9 cellular contexts compared by ENCODE assay signal in genomic region chr5:1112596-1113331, GRCh38. TPM values are rescaled to one million over a fixed set of nuclear protein-coding genes. Genes with fewer than 3 reads are reported as not detected.
DNase-seq lines count a peak whose midpoint lies in the region; ATAC-seq and TF ChIP-seq lines count a peak whose summit lies in the region.
"Had no signal": no experiment of that assay in that cellular context is flagged by ENCODE, and none has a peak within 500 bp of the region (broad histone marks: within the 10 kb centered on the region; RNA-seq: fewer than 3 reads in every experiment).

No MANE protein-coding gene starts in this region.

- H3K4me3 Mint-ChIP-seq in activated naive CD4-positive, alpha-beta T cell treated with anti-CD3 and anti-CD28 coated beads, Interleukin-2, amount 10 ng/mL, durations not matched to agents 7 days and 5 days: peak overlapping the region; percentile 68
- peak overlapping the region; percentile 77 to 81 for H3K4me3 Mint-ChIP-seq in stimulated activated naive B cell treated with anti-CD40 and anti-IgM and Interleukin-4, amounts not matched to agents 10 μg/mL and 1 μg/mL and 100 μg/mL, for 72 hours

- no peak overlapping the region for H3K27ac ChIP-seq in Peyer's patch
- no peak overlapping the region for H3K27ac ChIP-seq in spleen

- no peaks in the 10 kb centered on the region for H3K9me3 Mint-ChIP-seq in activated naive CD4-positive, alpha-beta T cell treated with anti-CD3 and anti-CD28 coated beads, Interleukin-2, amount 10 ng/mL, durations not matched to agents 7 days and 5 days
- H3K9me3 Mint-ChIP-seq in stimulated activated naive B cell treated with anti-CD40 and anti-IgM and Interleukin-4, amounts not matched to agents 10 μg/mL and 1 μg/mL and 100 μg/mL, for 72 hours: no peaks in the 10 kb centered on the region

- no peaks in the 10 kb centered on the region for H3K36me3 ChIP-seq in Peyer's patch
- no peaks in the 10 kb centered on the region for H3K36me3 ChIP-seq in spleen
- H3K36me3 ChIP-seq: left ventricle myocardium inferior had no signal

- 49 to 56% (median 55%) methylated on average over 10 to 13 of the region's 13 CpGs for WGBS in spleen, 5 donors

- peak overlapping the region; percentile 24 for H3K27ac Mint-ChIP-seq in activated naive CD4-positive, alpha-beta T cell treated with anti-CD3 and anti-CD28 coated beads, Interleukin-2, amount 10 ng/mL, durations not matched to agents 7 days and 5 days
- H3K27ac Mint-ChIP-seq in stimulated activated naive B cell treated with anti-CD40 and anti-IgM and Interleukin-4, amounts not matched to agents 10 μg/mL and 1 μg/mL and 100 μg/mL, for 72 hours: peak overlapping the region; percentile 90

- CTCF ChIA-PET in activated naive CD4-positive, alpha-beta T cell treated with anti-CD3 and anti-CD28 coated beads, Interleukin-2, amount 10 ng/mL, durations not matched to agents 7 days and 5 days (lab: Charles Lee): no interaction called here

- intact Hi-C loops in spleen (cut with DNase I; ENCODE audit: low total_unique reads): no loop called here

- TF ChIP-seq POLR2A in Peyer's patch (IDR thresholded peaks at IDR 0.05) (no peak), spleen (IDR thresholded peaks at IDR 0.05) (no peak)

- H3K36me3 Mint-ChIP-seq in activated naive CD4-positive, alpha-beta T cell treated with anti-CD3 and anti-CD28 coated beads, Interleukin-2, amount 10 ng/mL, durations not matched to agents 7 days and 5 days: peaks cover 9% of the 10 kb centered on the region
- peaks cover 0 to 2% of the 10 kb centered on the region in 2 donors for H3K36me3 Mint-ChIP-seq in stimulated activated naive B cell treated with anti-CD40 and anti-IgM and Interleukin-4, amounts not matched to agents 10 μg/mL and 1 μg/mL and 100 μg/mL, for 72 hours

- H3K4me3 ChIP-seq in Peyer's patch: no peak overlapping the region
- no peak overlapping the region for H3K4me3 ChIP-seq in spleen

- TF ChIP-seq CTCF in Peyer's patch (IDR thresholded peaks at IDR 0.05) (no peak), spleen (IDR thresholded peaks at IDR 0.05 in 8 of 11, conservative IDR thresholded peaks at IDR 0.05 in 3 of 11) (no peak)

- no peak for DNase-seq in activated naive CD4-positive, alpha-beta T cell treated with anti-CD3 and anti-CD28 coated beads, Interleukin-2, amount 10 ng/mL, durations not matched to agents 7 days and 5 days
- DNase-seq in activated naive CD4-positive, alpha-beta T cell treated with Interleukin-2 at 50 U/mL for 16 hours: no peak
- DNase-seq in NCI-H2196 treated with DMSO at 0.1 percent for 48 hours (lab: John Stamatoyannopoulos, UW; ENCODE audit: unreplicated experiment) (peak; percentile 67), dermis blood vessel endothelial cell (peak; percentile 69), Peyer's patch (no peak), T-helper 9 cell (no peak), spleen (no peak)
- DNase-seq in stimulated activated naive B cell treated with anti-CD40 and anti-IgM and Interleukin-4, amounts not matched to agents 10 μg/mL and 1 μg/mL and 100 μg/mL, for 72 hours: no peak

- H3K4me1 Mint-ChIP-seq in activated naive CD4-positive, alpha-beta T cell treated with anti-CD3 and anti-CD28 coated beads, Interleukin-2, amount 10 ng/mL, durations not matched to agents 7 days and 5 days: peaks cover 30% of the 10 kb centered on the region
- H3K4me1 Mint-ChIP-seq in stimulated activated naive B cell treated with anti-CD40 and anti-IgM and Interleukin-4, amounts not matched to agents 10 μg/mL and 1 μg/mL and 100 μg/mL, for 72 hours: peaks cover 23 to 46% of the 10 kb centered on the region in 2 donors

- peaks cover 0 to 33% (median 14%) of the 10 kb centered on the region in 4 donors for H3K4me1 ChIP-seq in Peyer's patch
- H3K4me1 ChIP-seq in spleen: peaks cover 9 to 45% (median 40%) of the 10 kb centered on the region in 6 donors

- peaks cover 45% of the 10 kb centered on the region for H3K27me3 Mint-ChIP-seq in activated naive CD4-positive, alpha-beta T cell treated with anti-CD3 and anti-CD28 coated beads, Interleukin-2, amount 10 ng/mL, durations not matched to agents 7 days and 5 days
- H3K27me3 Mint-ChIP-seq in stimulated activated naive B cell treated with anti-CD40 and anti-IgM and Interleukin-4, amounts not matched to agents 10 μg/mL and 1 μg/mL and 100 μg/mL, for 72 hours: peaks cover 0 to 6% of the 10 kb centered on the region in 2 donors

- H3K9me3 ChIP-seq in Peyer's patch (no peaks in the 10 kb centered on the region), spleen (no peaks in the 10 kb centered on the region)
- H3K9me3 ChIP-seq: left ventricle myocardium inferior had no signal

- ATAC-seq in stimulated activated naive B cell treated with anti-CD40 and anti-IgM and Interleukin-4, amounts not matched to agents 10 μg/mL and 1 μg/mL and 100 μg/mL, for 72 hours (replicated peaks): peak; percentile 48 to 51

- no peaks in the 10 kb centered on the region for H3K27me3 ChIP-seq in Peyer's patch
- H3K27me3 ChIP-seq in spleen (replicated peaks in 1 of 7): peaks cover 0 to 59% (median 0%) of the 10 kb centered on the region in 7 donors

RNA-seq across cellular contexts. Expression of gene SLC12A7, which starts 0.9 kb away (rescaled TPM):
- total RNA-seq in dermis blood vessel endothelial cell (31.3 and 38.8 TPM in 2 replicates), Peyer's patch (100 to 1,000 TPM in 3 of 4 donors, 10 to 100 TPM in 1; 87.2 to 182 (median 116) TPM), spleen (100 to 1,000 TPM in 2 of 7 donors, 10 to 100 TPM in 5; 40.4 to 120 (median 78.6) TPM)
- polyA plus RNA-seq in spleen: 10 to 100 TPM in 2 of 3 donors, 1 to 10 TPM in 1; 8.6 to 27.0 (median 15.4) TPM

Comparison
In these comparisons a context has a peak if more than half of its experiments do, and no peak if none do; other contexts are left out.
1. DNase-seq: peak in NCI-H2196 treated with DMSO at 0.1 percent for 48 hours (single experiment) and dermis blood vessel endothelial cell (single experiment); none in activated naive CD4-positive, alpha-beta T cell treated with anti-CD3 and anti-CD28 coated beads, Interleukin-2, amount 10 ng/mL, durations not matched to agents 7 days and 5 days (single experiment), activated naive CD4-positive, alpha-beta T cell treated with Interleukin-2 at 50 U/mL for 16 hours (single experiment), stimulated activated naive B cell treated with anti-CD40 and anti-IgM and Interleukin-4, amounts not matched to agents 10 μg/mL and 1 μg/mL and 100 μg/mL, for 72 hours (single experiment), Peyer's patch (0 of 3), T-helper 9 cell (single experiment) and spleen (single experiment).